8 cellular contexts compared by ENCODE assay signal in genomic region chr6:169701218-169701952, GRCh38. TPM values are rescaled to one million over a fixed set of nuclear protein-coding genes. Genes with fewer than 3 reads are reported as not detected.
DNase-seq lines count a peak whose midpoint lies in the region; ATAC-seq, FAIRE-seq and TF ChIP-seq lines count a peak whose summit lies in the region.

No MANE protein-coding gene starts in this region.

- peak overlapping the region; percentile 74 for H3K4me2 ChIP-seq in HepG2 (ENCODE audit: low read depth, low read length)

- H3K9ac ChIP-seq in HepG2 (ENCODE audit: insufficient read depth, low read depth, low read length), result peak overlapping the region; percentile 99

- BruUV-seq in HepG2 (replicated peaks; lab: Mats Ljungman, UMichigan), result TSS peak; percentile 75

- CTCF ChIA-PET in BJ (lab: Yijun Ruan, JAX) (interaction anchor here (1.3 kb wide), 1 partner anchor 89 kb away, joined by 3 read pairs; no protein-coding TSS in a partner anchor), HepG2 (lab: Yijun Ruan, JAX; ENCODE audit: low intra/inter-chr PET ratio, low total read pairs) (no interaction called here)

- TF ChIP-seq POLR2A in HepG2 (IDR thresholded peaks at IDR 0.05; ENCODE audit: insufficient read depth in 1 of 2, low read depth in 2 of 2, low read length in 2 of 2), result no peak

- H3K4me1 ChIP-seq in HepG2 (ENCODE audit: insufficient read depth, low read length) (peaks cover 45% of the 10 kb centered on the region), thoracic aorta (ENCODE audit: control insufficient read depth in 1 of 2, low read depth in 2 of 2) (peaks cover 24 to 28% of the 10 kb centered on the region in 2 donors)

- TF ChIP-seq RAD21 in HepG2 (CRISPR knock-in tag; IDR thresholded peaks at IDR 0.05), result 0 out of 2 replicates have a peak, but pooled peaks have one; percentile 3

- peaks cover 24% of the 10 kb centered on the region for H4K20me1 ChIP-seq in HepG2 (ENCODE audit: insufficient read depth, low read length)

- WGBS in HepG2 (ENCODE audit: low lambda C conversion rate), result 1% methylated on average over 39 of the region's 56 CpGs

- H3K27ac ChIP-seq in HepG2 (ENCODE audit: extremely low read length, insufficient read depth, low read length) (peak overlapping the region; percentile 93), thoracic aorta (peak overlapping the region; percentile 94)

- DNase-seq in BJ (ENCODE audit: low read depth), result no peak
- peak; percentile 30 for DNase-seq in HuH-7.5 (ENCODE audit: low spot score)
- no peak for DNase-seq in astrocyte of the spinal cord (ENCODE audit: low read depth, low spot score)
- DNase-seq in HepG2 (ENCODE audit: low spot score), result no peak
- DNase-seq in thoracic aorta (ENCODE audit: low spot score), result no peak
- no peak for DNase-seq in activated gamma-delta T cell treated with Interleukin-2 at 50 U/mL for 16 hours
- no peak for DNase-seq in LoVo (ENCODE audit: low spot score)

- H3K27me3 ChIP-seq in BJ (ENCODE audit: control insufficient read depth, insufficient read depth, low read length) (no peaks in the 10 kb centered on the region), HepG2 (ENCODE audit: control insufficient read depth in 1 of 2, insufficient read depth in 2 of 2, low read length in 2 of 2) (no peaks in the 10 kb centered on the region; a peak in 1 of 5 replicates), thoracic aorta (replicated peaks; ENCODE audit: insufficient read depth) (no peaks in the 10 kb centered on the region)

- in situ Hi-C loops in astrocyte of the spinal cord (cut with HindIII; ENCODE audit: low sequenced_read_pairs), result no loop called here
- in situ Hi-C loops in HepG2 (cut with HindIII; ENCODE audit: extremely low pct_ligation_motif_present, low pct_unique_long_range_greater_than_20kb), result no loop called here

- no peak for FAIRE-seq in HepG2 (lab: Jason Lieb, UNC)

- intact Hi-C loops in HepG2 (cut with micrococcal nuclease; ENCODE audit: unreplicated experiment), result loop anchor here (5.0 to 10.0 kb wide), 3 partner anchors 606 to 851 kb away; partner anchors contain the start of genes FAM120B, PSMB1 and TBP

- ATAC-seq in GM19035 (IDR thresholded peaks at IDR 0.05; ENCODE audit: unreplicated experiment) (peak; percentile 12), HepG2 (peak; percentile 67), thoracic aorta (ENCODE audit: insufficient number of reproducible peaks, low FRiP score, low read depth) (peak; percentile 16)

- POLR2A ChIA-PET in BJ (lab: Charles Lee) (no interaction called here), HepG2 (lab: Yijun Ruan, JAX) (interaction anchor here (0.7 to 7.6 kb wide), 15 partner anchors 8 to 852 kb away, joined by 3 to 81 read pairs (median 8); partner anchors contain the start of genes DYNLT2, ERMARD, PHF10 and PSMB1)

- H3K36me3 ChIP-seq in BJ (ENCODE audit: control insufficient read depth, insufficient read depth, low read length) (0 out of 2 replicates have a peak, but pooled peaks cover 1% of the 10 kb centered on the region), HepG2 (replicated peaks in 1 of 2; ENCODE audit: control insufficient read depth in 1 of 2, insufficient read depth in 2 of 2, low read length in 2 of 2) (peaks cover 1 to 8% of the 10 kb centered on the region in 2 experiments; a peak in 3 of 5 replicates), thoracic aorta (no peaks in the 10 kb centered on the region)

- no peak overlapping the region for H2AFZ ChIP-seq in HepG2 (ENCODE audit: low read length)

- H3K4me3 ChIP-seq in BJ (ENCODE audit: low read depth, low read length) (peak overlapping the region; percentile 83), astrocyte of the spinal cord (ENCODE audit: low read depth, low read length) (peak overlapping the region; percentile 85), HepG2 (replicated peaks in 1 of 3; ENCODE audit: insufficient read depth in 1 of 3, low read depth in 2 of 3, low read length in 3 of 3) (peak overlapping the region; percentile 82 to 98 (median 87)), thoracic aorta (peak overlapping the region; percentile 89)

- TF ChIP-seq CTCF in BJ (IDR thresholded peaks at IDR 0.05; ENCODE audit: insufficient read depth, low read depth, low read length), result no peak
- TF ChIP-seq CTCF in astrocyte of the spinal cord (IDR thresholded peaks at IDR 0.05; ENCODE audit: low read depth, low read length), result no peak
- no peak for TF ChIP-seq CTCF in HepG2 (CRISPR knock-in tag; IDR thresholded peaks at IDR 0.05)
- TF ChIP-seq CTCF in thoracic aorta (IDR thresholded peaks at IDR 0.05), result no peak

- no peaks in the 10 kb centered on the region for H3K9me3 ChIP-seq in HepG2 (ENCODE audit: low read length)
- no peaks in the 10 kb centered on the region for H3K9me3 ChIP-seq in thoracic aorta

- H3K79me2 ChIP-seq in HepG2 (ENCODE audit: insufficient read depth, low read length), result peaks cover 57% of the 10 kb centered on the region

- TF ChIP-seq EP300 in HepG2 (IDR thresholded peaks at IDR 0.05; ENCODE audit: low read depth in 2 of 2, low read length in 2 of 2), result no peak
- TF ChIP-seq EP300 in HepG2 (CRISPR knock-in tag; IDR thresholded peaks at IDR 0.05; ENCODE audit: borderline replicate concordance), result no peak

RNA-seq across cellular contexts. Expression of gene WDR27, which starts 0.4 kb away (rescaled TPM):
- 22.9 and 28.7 TPM in 2 replicates for polyA plus RNA-seq in BJ (2011; rRNA removed)
- polyA minus RNA-seq in BJ (2011; rRNA and poly(A)+ RNA removed), result 20.0 and 23.1 TPM in 2 replicates
- total RNA-seq in HepG2 (2016; rRNA removed; fragmentation: Illumina TruSeq; extraction: Trizol), result 10.0 and 34.1 TPM in 2 replicates
- 45.3 and 45.5 TPM in 2 replicates for total RNA-seq in HepG2 (2016; cell fraction: cytosol; rRNA removed; fragmentation: Illumina TruSeq; extraction: Trizol; ENCODE audit: low read depth)
- total RNA-seq in HepG2 (2016; cell fraction: insoluble cytoplasmic fraction; rRNA removed; fragmentation: Illumina TruSeq; extraction: Trizol), result 9.2 and 32.8 TPM in 2 replicates
- total RNA-seq in HepG2 (2016; cell fraction: membrane; rRNA removed; fragmentation: Illumina TruSeq; extraction: Trizol), result 22.5 and 24.3 TPM in 2 replicates
- total RNA-seq in HepG2 (2016; cell fraction: nucleus; rRNA removed; fragmentation: Illumina TruSeq; extraction: Trizol), result 87.3 and 93.1 TPM in 2 replicates
- 80.3 and 95.6 TPM in 2 replicates for polyA plus RNA-seq in HepG2 (2011; rRNA removed)
- 17.7 and 20.8 TPM in 2 replicates for polyA plus RNA-seq in HepG2 (2011; cell fraction: cytosol; rRNA removed)
- 789 and 902 TPM in 2 replicates for polyA plus RNA-seq in HepG2 (2011; cell fraction: nucleus; rRNA removed)
- polyA plus RNA-seq in HepG2 (2012), result 44.5 and 48.4 TPM in 2 replicates
- polyA plus RNA-seq in HepG2 (2016; cell fraction: cytosol; fragmentation: Illumina TruSeq; extraction: Trizol; ENCODE audit: low read depth), result 0.87 and 1.0 TPM in 2 replicates
- 5.7 and 6.2 TPM in 2 replicates for polyA plus RNA-seq in HepG2 (2016; cell fraction: insoluble cytoplasmic fraction; fragmentation: Illumina TruSeq; extraction: Trizol; ENCODE audit: low read depth)
- polyA plus RNA-seq in HepG2 (2016; cell fraction: membrane; fragmentation: Illumina TruSeq; extraction: Trizol; ENCODE audit: low read depth), result 2.3 TPM in 2 replicates
- polyA plus RNA-seq in HepG2 (2016; cell fraction: nucleus; fragmentation: Illumina TruSeq; extraction: Trizol; ENCODE audit: insufficient read depth, low read depth), result 145 and 151 TPM in 2 replicates
- 26.5 and 83.9 TPM in 2 replicates for polyA minus RNA-seq in HepG2 (2011; rRNA and poly(A)+ RNA removed; ENCODE audit: low replicate concordance)
- polyA minus RNA-seq in HepG2 (2011; cell fraction: cytosol; rRNA and poly(A)+ RNA removed), result 13.1 and 17.6 TPM in 2 replicates
- polyA minus RNA-seq in HepG2 (2011; cell fraction: nucleus; rRNA and poly(A)+ RNA removed), result 330 and 337 TPM in 2 replicates
- 10 to 100 TPM; 22.5 to 48.2 TPM for total RNA-seq in thoracic aorta

RNA-seq across cellular contexts. Expression of gene C6orf120, which starts 0.5 kb away (rescaled TPM):
- polyA plus RNA-seq in BJ (2011; rRNA removed), result 13.2 and 21.4 TPM in 2 replicates
- 7.3 and 7.9 TPM in 2 replicates for polyA minus RNA-seq in BJ (2011; rRNA and poly(A)+ RNA removed)
- total RNA-seq in HepG2 (2016; rRNA removed; fragmentation: Illumina TruSeq; extraction: Trizol), result 24.9 and 29.9 TPM in 2 replicates
- total RNA-seq in HepG2 (2016; cell fraction: cytosol; rRNA removed; fragmentation: Illumina TruSeq; extraction: Trizol; ENCODE audit: low read depth), result 8.5 and 9.9 TPM in 2 replicates
- total RNA-seq in HepG2 (2016; cell fraction: insoluble cytoplasmic fraction; rRNA removed; fragmentation: Illumina TruSeq; extraction: Trizol), result 23.9 and 28.1 TPM in 2 replicates
- total RNA-seq in HepG2 (2016; cell fraction: membrane; rRNA removed; fragmentation: Illumina TruSeq; extraction: Trizol), result 29.1 and 33.5 TPM in 2 replicates
- total RNA-seq in HepG2 (2016; cell fraction: nucleus; rRNA removed; fragmentation: Illumina TruSeq; extraction: Trizol), result 29.1 and 31.2 TPM in 2 replicates
- 21.4 and 21.7 TPM in 2 replicates for polyA plus RNA-seq in HepG2 (2011; rRNA removed)
- 15.0 and 17.3 TPM in 2 replicates for polyA plus RNA-seq in HepG2 (2011; cell fraction: cytosol; rRNA removed)
- polyA plus RNA-seq in HepG2 (2011; cell fraction: nucleus; rRNA removed), result 8.2 and 9.1 TPM in 2 replicates
- 31.3 and 32.1 TPM in 2 replicates for polyA plus RNA-seq in HepG2 (2012)
- 11.4 and 15.3 TPM in 2 replicates for polyA plus RNA-seq in HepG2 (2016; cell fraction: cytosol; fragmentation: Illumina TruSeq; extraction: Trizol; ENCODE audit: low read depth)
- polyA plus RNA-seq in HepG2 (2016; cell fraction: insoluble cytoplasmic fraction; fragmentation: Illumina TruSeq; extraction: Trizol; ENCODE audit: low read depth), result 31.7 and 32.1 TPM in 2 replicates
- 26.6 and 31.9 TPM in 2 replicates for polyA plus RNA-seq in HepG2 (2016; cell fraction: membrane; fragmentation: Illumina TruSeq; extraction: Trizol; ENCODE audit: low read depth)
- 37.2 and 42.7 TPM in 2 replicates for polyA plus RNA-seq in HepG2 (2016; cell fraction: nucleus; fragmentation: Illumina TruSeq; extraction: Trizol; ENCODE audit: insufficient read depth, low read depth)
- polyA minus RNA-seq in HepG2 (2011; rRNA and poly(A)+ RNA removed; ENCODE audit: low replicate concordance), result 3.5 and 28.2 TPM in 2 replicates
- 22.5 and 22.8 TPM in 2 replicates for polyA minus RNA-seq in HepG2 (2011; cell fraction: cytosol; rRNA and poly(A)+ RNA removed)
- 18.4 and 18.8 TPM in 2 replicates for polyA minus RNA-seq in HepG2 (2011; cell fraction: nucleus; rRNA and poly(A)+ RNA removed)
- total RNA-seq in thoracic aorta, result 10 to 100 TPM; 30.0 to 37.5 TPM

RNA-seq across cellular contexts. Expression of gene PHF10, which starts 22.9 kb away (rescaled TPM):
- polyA plus RNA-seq in BJ (2011; rRNA removed), result 9.8 and 20.4 TPM in 2 replicates
- 5.0 and 6.9 TPM in 2 replicates for polyA minus RNA-seq in BJ (2011; rRNA and poly(A)+ RNA removed)
- total RNA-seq in HepG2 (2016; rRNA removed; fragmentation: Illumina TruSeq; extraction: Trizol), result 42.1 and 58.5 TPM in 2 replicates
- total RNA-seq in HepG2 (2016; cell fraction: cytosol; rRNA removed; fragmentation: Illumina TruSeq; extraction: Trizol; ENCODE audit: low read depth), result 38.4 and 41.0 TPM in 2 replicates
- 39.7 and 57.3 TPM in 2 replicates for total RNA-seq in HepG2 (2016; cell fraction: insoluble cytoplasmic fraction; rRNA removed; fragmentation: Illumina TruSeq; extraction: Trizol)
- 63.2 and 66.3 TPM in 2 replicates for total RNA-seq in HepG2 (2016; cell fraction: membrane; rRNA removed; fragmentation: Illumina TruSeq; extraction: Trizol)
- 70.6 and 78.5 TPM in 2 replicates for total RNA-seq in HepG2 (2016; cell fraction: nucleus; rRNA removed; fragmentation: Illumina TruSeq; extraction: Trizol)
- 84.1 and 88.0 TPM in 2 replicates for polyA plus RNA-seq in HepG2 (2011; rRNA removed)
- polyA plus RNA-seq in HepG2 (2011; cell fraction: cytosol; rRNA removed), result 28.9 and 50.3 TPM in 2 replicates
- polyA plus RNA-seq in HepG2 (2011; cell fraction: nucleus; rRNA removed), result 115 and 149 TPM in 2 replicates
- 126 and 147 TPM in 2 replicates for polyA plus RNA-seq in HepG2 (2012)
- polyA plus RNA-seq in HepG2 (2016; cell fraction: cytosol; fragmentation: Illumina TruSeq; extraction: Trizol; ENCODE audit: low read depth), result 27.2 and 31.3 TPM in 2 replicates
- polyA plus RNA-seq in HepG2 (2016; cell fraction: insoluble cytoplasmic fraction; fragmentation: Illumina TruSeq; extraction: Trizol; ENCODE audit: low read depth), result 105 and 115 TPM in 2 replicates
- 54.1 and 57.5 TPM in 2 replicates for polyA plus RNA-seq in HepG2 (2016; cell fraction: membrane; fragmentation: Illumina TruSeq; extraction: Trizol; ENCODE audit: low read depth)
- polyA plus RNA-seq in HepG2 (2016; cell fraction: nucleus; fragmentation: Illumina TruSeq; extraction: Trizol; ENCODE audit: insufficient read depth, low read depth), result 176 and 187 TPM in 2 replicates
- polyA minus RNA-seq in HepG2 (2011; rRNA and poly(A)+ RNA removed; ENCODE audit: low replicate concordance), result 13.6 and 19.1 TPM in 2 replicates
- polyA minus RNA-seq in HepG2 (2011; cell fraction: cytosol; rRNA and poly(A)+ RNA removed), result 38.1 and 47.9 TPM in 2 replicates
- polyA minus RNA-seq in HepG2 (2011; cell fraction: nucleus; rRNA and poly(A)+ RNA removed), result 131 and 155 TPM in 2 replicates
- 10 to 100 TPM; 38.4 to 62.3 TPM for total RNA-seq in thoracic aorta

RNA-seq across cellular contexts. Expression of gene DYNLT2, which starts 50.0 kb away (rescaled TPM):
- polyA plus RNA-seq in BJ (2011; rRNA removed) (0.31 and 0.32 TPM in 2 replicates), HepG2 (2011; rRNA removed) (1.7 and 2.1 TPM in 2 replicates)
- 0.41 TPM in 1 of 2 replicates, not detected in the other for polyA minus RNA-seq in BJ (2011; rRNA and poly(A)+ RNA removed)
- total RNA-seq in HepG2 (2016; rRNA removed; fragmentation: Illumina TruSeq; extraction: Trizol) (3.1 and 4.3 TPM in 2 replicates), thoracic aorta (1 to 10 TPM in 1 of 2 donors, under 1 TPM in 1; 0.95 to 3.0 TPM)
- 1.7 and 1.9 TPM in 2 replicates for total RNA-seq in HepG2 (2016; cell fraction: cytosol; rRNA removed; fragmentation: Illumina TruSeq; extraction: Trizol; ENCODE audit: low read depth)
- total RNA-seq in HepG2 (2016; cell fraction: insoluble cytoplasmic fraction; rRNA removed; fragmentation: Illumina TruSeq; extraction: Trizol), result 3.0 and 4.1 TPM in 2 replicates
- 4.9 and 5.8 TPM in 2 replicates for total RNA-seq in HepG2 (2016; cell fraction: membrane; rRNA removed; fragmentation: Illumina TruSeq; extraction: Trizol)
- total RNA-seq in HepG2 (2016; cell fraction: nucleus; rRNA removed; fragmentation: Illumina TruSeq; extraction: Trizol), result 6.6 and 7.6 TPM in 2 replicates
- 1.1 TPM in 2 replicates for polyA plus RNA-seq in HepG2 (2011; cell fraction: cytosol; rRNA removed)
- polyA plus RNA-seq in HepG2 (2011; cell fraction: nucleus; rRNA removed), result 2.6 and 3.0 TPM in 2 replicates
- 6.2 and 8.3 TPM in 2 replicates for polyA plus RNA-seq in HepG2 (2012)
- 1.8 and 2.2 TPM in 2 replicates for polyA plus RNA-seq in HepG2 (2016; cell fraction: cytosol; fragmentation: Illumina TruSeq; extraction: Trizol; ENCODE audit: low read depth)
- polyA plus RNA-seq in HepG2 (2016; cell fraction: insoluble cytoplasmic fraction; fragmentation: Illumina TruSeq; extraction: Trizol; ENCODE audit: low read depth), result 3.8 and 4.0 TPM in 2 replicates
- polyA plus RNA-seq in HepG2 (2016; cell fraction: membrane; fragmentation: Illumina TruSeq; extraction: Trizol; ENCODE audit: low read depth), result 5.3 and 5.7 TPM in 2 replicates
- 10.1 and 11.1 TPM in 2 replicates for polyA plus RNA-seq in HepG2 (2016; cell fraction: nucleus; fragmentation: Illumina TruSeq; extraction: Trizol; ENCODE audit: insufficient read depth, low read depth)
- polyA minus RNA-seq in HepG2 (2011; rRNA and poly(A)+ RNA removed; ENCODE audit: low replicate concordance), result 0.30 and 0.36 TPM in 2 replicates
- 0.30 and 1.1 TPM in 2 replicates for polyA minus RNA-seq in HepG2 (2011; cell fraction: cytosol; rRNA and poly(A)+ RNA removed)
- polyA minus RNA-seq in HepG2 (2011; cell fraction: nucleus; rRNA and poly(A)+ RNA removed), result 5.0 and 5.8 TPM in 2 replicates

RNA-seq across cellular contexts. Expression of gene ERMARD, which starts 50.0 kb away (rescaled TPM):
- polyA plus RNA-seq in BJ (2011; rRNA removed), result 21.5 and 31.8 TPM in 2 replicates
- polyA minus RNA-seq in BJ (2011; rRNA and poly(A)+ RNA removed), result 11.5 and 14.7 TPM in 2 replicates
- total RNA-seq in HepG2 (2016; rRNA removed; fragmentation: Illumina TruSeq; extraction: Trizol), result 8.4 and 10.7 TPM in 2 replicates
- 5.5 and 7.1 TPM in 2 replicates for total RNA-seq in HepG2 (2016; cell fraction: cytosol; rRNA removed; fragmentation: Illumina TruSeq; extraction: Trizol; ENCODE audit: low read depth)
- 7.1 and 13.2 TPM in 2 replicates for total RNA-seq in HepG2 (2016; cell fraction: insoluble cytoplasmic fraction; rRNA removed; fragmentation: Illumina TruSeq; extraction: Trizol)
- total RNA-seq in HepG2 (2016; cell fraction: membrane; rRNA removed; fragmentation: Illumina TruSeq; extraction: Trizol), result 7.3 and 7.5 TPM in 2 replicates
- 16.6 and 17.0 TPM in 2 replicates for total RNA-seq in HepG2 (2016; cell fraction: nucleus; rRNA removed; fragmentation: Illumina TruSeq; extraction: Trizol)
- polyA plus RNA-seq in HepG2 (2011; rRNA removed), result 8.8 and 11.6 TPM in 2 replicates
- polyA plus RNA-seq in HepG2 (2011; cell fraction: cytosol; rRNA removed), result 6.1 and 7.4 TPM in 2 replicates
- 35.0 and 45.3 TPM in 2 replicates for polyA plus RNA-seq in HepG2 (2011; cell fraction: nucleus; rRNA removed)
- polyA plus RNA-seq in HepG2 (2012), result 7.7 and 8.9 TPM in 2 replicates
- polyA plus RNA-seq in HepG2 (2016; cell fraction: cytosol; fragmentation: Illumina TruSeq; extraction: Trizol; ENCODE audit: low read depth), result 1.9 and 2.2 TPM in 2 replicates
- 4.8 and 5.9 TPM in 2 replicates for polyA plus RNA-seq in HepG2 (2016; cell fraction: insoluble cytoplasmic fraction; fragmentation: Illumina TruSeq; extraction: Trizol; ENCODE audit: low read depth)
- 2.4 and 3.3 TPM in 2 replicates for polyA plus RNA-seq in HepG2 (2016; cell fraction: membrane; fragmentation: Illumina TruSeq; extraction: Trizol; ENCODE audit: low read depth)
- 28.4 and 29.0 TPM in 2 replicates for polyA plus RNA-seq in HepG2 (2016; cell fraction: nucleus; fragmentation: Illumina TruSeq; extraction: Trizol; ENCODE audit: insufficient read depth, low read depth)
- 6.3 TPM in 2 replicates for polyA minus RNA-seq in HepG2 (2011; rRNA and poly(A)+ RNA removed; ENCODE audit: low replicate concordance)
- polyA minus RNA-seq in HepG2 (2011; cell fraction: cytosol; rRNA and poly(A)+ RNA removed), result 2.4 and 4.4 TPM in 2 replicates
- 10.9 and 14.3 TPM in 2 replicates for polyA minus RNA-seq in HepG2 (2011; cell fraction: nucleus; rRNA and poly(A)+ RNA removed)
- 10 to 100 TPM; 13.7 to 27.1 TPM for total RNA-seq in thoracic aorta

Comparison
In these comparisons a context has a peak if more than half of its experiments do, and no peak if none do; other contexts are left out.
1. ATAC-seq: peak in every context shown above with its lines; median percentile 67 in HepG2; 16 in thoracic aorta; 12 in GM19035.